ENCODE assay signal across 8 cellular contexts in genomic region chr6:122322824-122323223, GRCh38.
A peak's percentile ranks its signal among the peaks of the same experiment; 100 is the strongest.
DNase-seq lines count a peak whose midpoint lies in the region; ATAC-seq and TF ChIP-seq lines count a peak whose summit lies in the region.

No MANE protein-coding gene starts in this region.

- intact Hi-C loops in right lobe of liver (cut with DNase I), result no loop called here

- H3K4me3 Mint-ChIP-seq in activated naive CD8-positive, alpha-beta T cell treated with anti-CD3 and anti-CD28 coated beads, Interleukin-2, amount 50 U/mL, for 24 hours, result peak overlapping the region; percentile 79
- H3K4me3 Mint-ChIP-seq in neural progenitor cell, result no peak overlapping the region

- H3K36me3 Mint-ChIP-seq in activated naive CD8-positive, alpha-beta T cell treated with anti-CD3 and anti-CD28 coated beads, Interleukin-2, amount 50 U/mL, for 24 hours (ENCODE audit: low read depth), result no peaks in the 10 kb centered on the region
- H3K36me3 Mint-ChIP-seq in neural progenitor cell, result no peaks in the 10 kb centered on the region

- 2% methylated on average over 3 of the region's 3 CpGs for WGBS in right lobe of liver (ENCODE audit: insufficient coverage, low coverage, low lambda C conversion rate, missing lambda C conversion rate)

- H3K4me1 ChIP-seq in Karpas-422 (ENCODE audit: low read length) (peaks cover 6% of the 10 kb centered on the region; the same call in 1 of the 2 replicates), right lobe of liver (no peaks in the 10 kb centered on the region), neural progenitor cell (no peaks in the 10 kb centered on the region)

- no peak for TF ChIP-seq CTCF in right lobe of liver (IDR thresholded peaks at IDR 0.05)
- TF ChIP-seq CTCF in neural progenitor cell (IDR thresholded peaks at IDR 0.05), result no peak

- H3K4me1 Mint-ChIP-seq in activated naive CD8-positive, alpha-beta T cell treated with anti-CD3 and anti-CD28 coated beads, Interleukin-2, amount 50 U/mL, for 24 hours, result peaks cover 11% of the 10 kb centered on the region
- H3K4me1 Mint-ChIP-seq in neural progenitor cell, result no peaks in the 10 kb centered on the region

- H3K4me2 ChIP-seq in Karpas-422 (ENCODE audit: low read depth, low read length, poor library complexity, severe bottlenecking) (peak overlapping the region; percentile 76), neural progenitor cell (no peak overlapping the region)

- no peaks in the 10 kb centered on the region for H3F3A ChIP-seq in neural progenitor cell (ENCODE audit: low read depth)

- no peaks in the 10 kb centered on the region for H3K27me3 ChIP-seq in Karpas-422 (ENCODE audit: low read length)
- H3K27me3 ChIP-seq in right lobe of liver, result no peaks in the 10 kb centered on the region
- no peaks in the 10 kb centered on the region for H3K27me3 ChIP-seq in neural progenitor cell

- H3K9me2 ChIP-seq in Karpas-422 (replicated peaks; ENCODE audit: insufficient read depth, low read length), result no peaks in the 10 kb centered on the region

- TF ChIP-seq POLR2A in right lobe of liver (IDR thresholded peaks at IDR 0.05), result no peak

- H3K9me3 ChIP-seq in Karpas-422 (ENCODE audit: low read length) (no peaks in the 10 kb centered on the region), right lobe of liver (no peaks in the 10 kb centered on the region), neural progenitor cell (ENCODE audit: low read depth) (no peaks in the 10 kb centered on the region)

- no peaks in the 10 kb centered on the region for H3K9me3 Mint-ChIP-seq in activated naive CD8-positive, alpha-beta T cell treated with anti-CD3 and anti-CD28 coated beads, Interleukin-2, amount 50 U/mL, for 24 hours
- H3K9me3 Mint-ChIP-seq in neural progenitor cell, result no peaks in the 10 kb centered on the region

- no peaks in the 10 kb centered on the region for H3K27me3 Mint-ChIP-seq in activated naive CD8-positive, alpha-beta T cell treated with anti-CD3 and anti-CD28 coated beads, Interleukin-2, amount 50 U/mL, for 24 hours
- peaks cover 2% of the 10 kb centered on the region for H3K27me3 Mint-ChIP-seq in neural progenitor cell (ENCODE audit: insufficient read depth, low read depth)

- H3K27ac Mint-ChIP-seq in activated naive CD8-positive, alpha-beta T cell treated with anti-CD3 and anti-CD28 coated beads, Interleukin-2, amount 50 U/mL, for 24 hours, result peak overlapping the region; percentile 79
- H3K27ac Mint-ChIP-seq in neural progenitor cell, result no peak overlapping the region

- H4K20me1 ChIP-seq in Karpas-422 (ENCODE audit: insufficient read depth, low read depth, low read length) (no peaks in the 10 kb centered on the region), neural progenitor cell (ENCODE audit: low read depth) (no peaks in the 10 kb centered on the region)

- H3K4me3 ChIP-seq in Karpas-422 (ENCODE audit: low read length), result peak overlapping the region; percentile 65
- H3K4me3 ChIP-seq in right lobe of liver, result peak overlapping the region in 2 of 3 donors; percentile 32 to 42
- H3K4me3 ChIP-seq in neural progenitor cell, result no peak overlapping the region

- no peaks in the 10 kb centered on the region for H3K36me3 ChIP-seq in Karpas-422 (ENCODE audit: insufficient read depth, low read length)
- no peaks in the 10 kb centered on the region for H3K36me3 ChIP-seq in right lobe of liver
- H3K36me3 ChIP-seq in neural progenitor cell, result no peaks in the 10 kb centered on the region

- ATAC-seq in activated naive CD8-positive, alpha-beta T cell treated with anti-CD3 and anti-CD28 coated beads, Interleukin-2, amount 50 U/mL, for 24 hours, result no peak
- ATAC-seq in right lobe of liver (peak; percentile 48 to 77 (median 64)), HG03521 (IDR thresholded peaks at IDR 0.05; ENCODE audit: unreplicated experiment) (no peak), GM21825 (IDR thresholded peaks at IDR 0.05; ENCODE audit: unreplicated experiment) (no peak), GM18861 (IDR thresholded peaks at IDR 0.05; ENCODE audit: unreplicated experiment) (no peak)

- DNase-seq in ELR (ENCODE audit: low read depth) (peak; percentile 37), Karpas-422 (no peak), right lobe of liver (no peak), neural progenitor cell (ENCODE audit: low spot score) (no peak)
- no peak for DNase-seq in activated naive CD8-positive, alpha-beta T cell treated with anti-CD3 and anti-CD28 coated beads, Interleukin-2, amount 50 U/mL, for 24 hours

- H2AFZ ChIP-seq in Karpas-422 (ENCODE audit: low read length) (peak overlapping the region; percentile 73), neural progenitor cell (replicated peaks) (no peak overlapping the region)

- H3K9ac ChIP-seq in Karpas-422 (ENCODE audit: low read length), result peak overlapping the region; percentile 46
- no peak overlapping the region for H3K9ac ChIP-seq in neural progenitor cell

- H3K27ac ChIP-seq in Karpas-422 (ENCODE audit: low read length) (no peak overlapping the region), right lobe of liver (no peak overlapping the region), neural progenitor cell (no peak overlapping the region)

- H3K79me2 ChIP-seq in Karpas-422 (ENCODE audit: low read length) (no peaks in the 10 kb centered on the region), neural progenitor cell (ENCODE audit: low read depth) (no peaks in the 10 kb centered on the region)

Comparison
In these comparisons a context has a peak if more than half of its experiments do, and no peak if none do; other contexts are left out.
1. ATAC-seq: peak in right lobe of liver (4 of 4); none in activated naive CD8-positive, alpha-beta T cell treated with anti-CD3 and anti-CD28 coated beads, Interleukin-2, amount 50 U/mL, for 24 hours (single experiment), HG03521 (single experiment), GM21825 (single experiment) and GM18861 (single experiment).